Comparison of ENCODE assay signal across 12 cellular contexts in genomic region chr2:128442891-128443302, GRCh38.
DNase-seq lines count a peak whose midpoint lies in the region; ATAC-seq, FAIRE-seq and TF ChIP-seq lines count a peak whose summit lies in the region.
"Had no signal": no experiment of that assay in that cellular context is flagged by ENCODE, and none has a peak within 500 bp of the region (broad histone marks: within the 10 kb centered on the region; RNA-seq: fewer than 3 reads in every experiment).

No MANE protein-coding gene starts in this region.

- POLR2A ChIA-PET in K562 (lab: Yijun Ruan, JAX): interaction anchor here (0.7 kb wide), 1 partner anchor 66 kb away, joined by 5 read pairs; no protein-coding TSS in a partner anchor

- WGBS in K562 (ENCODE audit: insufficient coverage, low coverage, missing lambda C conversion rate): 24% methylated on average over 10 of the region's 10 CpGs
- 63% methylated on average over 10 of the region's 10 CpGs for WGBS in suprapubic skin

- intact Hi-C loops in K562 (cut with micrococcal nuclease): no loop called here

- DNase-seq in DMS 273 (lab: John Stamatoyannopoulos, UW; ENCODE audit: unreplicated experiment) (peak; percentile 23), DMS 273 treated with DMSO at 0.1 percent for 48 hours (lab: John Stamatoyannopoulos, UW) (no peak), K562 (ENCODE audit: extremely low read depth in 1 of 4, low spot score in 3 of 4) (peak in 1 of 4 experiments; percentile 19), islet precursor cell (peak; percentile 72), suprapubic skin (ENCODE audit: low spot score in 2 of 2) (peak; percentile 60 to 80), Karpas-422 (no peak), GOT3 (lab: John Stamatoyannopoulos, UW) (no peak), NCI-H1930 (lab: John Stamatoyannopoulos, UW) (no peak)
- DNase-seq: EL, psoas muscle, T-helper 2 cell had no signal

- H3K9ac ChIP-seq in K562 (ENCODE audit: insufficient read depth in 1 of 2, low read depth in 2 of 2, low read length in 2 of 2) (peak overlapping the region in 1 of 2 experiments; percentile 71; a peak in 1 of 4 replicates), Karpas-422 (ENCODE audit: low read length) (no peak overlapping the region)

- peak overlapping the region; percentile 65 for H2AFZ ChIP-seq in K562 (ENCODE audit: low read depth, low read length)
- H2AFZ ChIP-seq in Karpas-422 (ENCODE audit: low read length): no peak overlapping the region

- TF ChIP-seq EP300 in K562 (IDR thresholded peaks at IDR 0.05; ENCODE audit: low read length): no peak
- TF ChIP-seq EP300 in suprapubic skin (IDR thresholded peaks at IDR 0.05): no peak

- CTCF ChIA-PET in K562 (lab: Yijun Ruan, JAX; ENCODE audit: low intra/inter-chr PET ratio): no interaction called here

- H4K20me1 ChIP-seq in K562 (replicated peaks; ENCODE audit: control insufficient read depth, insufficient read depth, low read length) (no peaks in the 10 kb centered on the region), Karpas-422 (ENCODE audit: insufficient read depth, low read depth, low read length) (no peaks in the 10 kb centered on the region)

- H3K4me2 ChIP-seq in K562 (ENCODE audit: insufficient read depth, low read length) (no peak overlapping the region), Karpas-422 (ENCODE audit: low read depth, low read length, poor library complexity, severe bottlenecking) (no peak overlapping the region)

- H3K27me3 ChIP-seq in K562 (ENCODE audit: control insufficient read depth in 2 of 2, insufficient read depth in 2 of 2, low read length in 2 of 2) (peaks cover 0 to 18% of the 10 kb centered on the region in 2 experiments; a peak in 2 of 5 replicates), suprapubic skin (no peaks in the 10 kb centered on the region), Karpas-422 (ENCODE audit: low read length) (no peaks in the 10 kb centered on the region)

- H3K79me2 ChIP-seq in K562 (ENCODE audit: control insufficient read depth, insufficient read depth, low read length) (no peaks in the 10 kb centered on the region), Karpas-422 (ENCODE audit: low read length) (no peaks in the 10 kb centered on the region)

- H3K9me3 ChIP-seq in K562 (replicated peaks; ENCODE audit: control insufficient read depth, insufficient read depth, low read depth, low read length) (no peaks in the 10 kb centered on the region), suprapubic skin (no peaks in the 10 kb centered on the region), Karpas-422 (ENCODE audit: low read length) (no peaks in the 10 kb centered on the region)
- H3K9me3 ChIP-seq: psoas muscle had no signal

- H3K36me3 ChIP-seq in K562 (ENCODE audit: control insufficient read depth, insufficient read depth, low read length): no peaks in the 10 kb centered on the region
- H3K36me3 ChIP-seq in suprapubic skin: no peaks in the 10 kb centered on the region
- no peaks in the 10 kb centered on the region for H3K36me3 ChIP-seq in Karpas-422 (ENCODE audit: insufficient read depth, low read length)

- H3K9me2 ChIP-seq in Karpas-422 (replicated peaks; ENCODE audit: insufficient read depth, low read length): no peaks in the 10 kb centered on the region

- no peak for TF ChIP-seq RAD21 in K562 (CRISPR knock-in tag; conservative IDR thresholded peaks at IDR 0.05 in 1 of 2, IDR thresholded peaks at IDR 0.05 in 1 of 2)

- no peak for TF ChIP-seq POLR2A in K562 (conservative IDR thresholded peaks at IDR 0.05)
- TF ChIP-seq POLR2A in suprapubic skin (IDR thresholded peaks at IDR 0.05): no peak

- no peak; the same call in 2 of the 3 replicates for ATAC-seq in K562
- ATAC-seq: psoas muscle had no signal

- no TSS peak for BruUV-seq in K562 (replicated peaks; lab: Mats Ljungman, UMichigan)

- FAIRE-seq in K562 (lab: Jason Lieb, UNC): no peak

- peaks cover 4% of the 10 kb centered on the region for H3K9me1 ChIP-seq in K562 (ENCODE audit: control insufficient read depth, insufficient read depth, low read length)

- in situ Hi-C loops in K562 (cut with MboI): no loop called here

- no peak for TF ChIP-seq CTCF in K562 (IDR thresholded peaks at IDR 0.05 in 2 of 3, conservative IDR thresholded peaks at IDR 0.05 in 1 of 3; ENCODE audit: insufficient read depth in 2 of 3, low read depth in 1 of 3, low read length in 3 of 3)
- TF ChIP-seq CTCF in suprapubic skin (IDR thresholded peaks at IDR 0.05): no peak

- H3K4me1 ChIP-seq in K562 (replicated peaks in 1 of 2; ENCODE audit: control insufficient read depth in 2 of 2, insufficient read depth in 2 of 2, low read length in 2 of 2) (peaks cover 28 to 42% of the 10 kb centered on the region in 2 experiments), suprapubic skin (peaks cover 52% of the 10 kb centered on the region), Karpas-422 (ENCODE audit: low read length) (no peaks in the 10 kb centered on the region)

- H3K4me3 ChIP-seq in K562 (no peak overlapping the region), suprapubic skin (no peak overlapping the region), Karpas-422 (ENCODE audit: low read length) (no peak overlapping the region)
- H3K4me3 ChIP-seq: psoas muscle had no signal

- H3K27ac ChIP-seq in K562 (ENCODE audit: extremely low read depth, low read depth, low read length): peak overlapping the region; percentile 68; the same call in 1 of the 3 replicates
- H3K27ac ChIP-seq in suprapubic skin: peak overlapping the region; percentile 54
- H3K27ac ChIP-seq in Karpas-422 (ENCODE audit: low read length): no peak overlapping the region
- H3K27ac ChIP-seq: 22Rv1, psoas muscle had no signal

TF ChIP-seq in K562, 482 proteins besides CTCF, POLR2A, EP300 and RAD21 (continues in another document):
- TF ChIP-seq ZNF398 (CRISPR knock-in tag; IDR thresholded peaks at IDR 0.05) (no peak), ZNF395 (CRISPR knock-in tag; IDR thresholded peaks at IDR 0.05) (0 out of 2 replicates have a peak, but pooled peaks have one; percentile 0), CREM (IDR thresholded peaks at IDR 0.05; ENCODE audit: low read depth) (no peak), GTF2E2 (tag; IDR thresholded peaks at IDR 0.05) (no peak), BCL6 (CRISPR knock-in tag; IDR thresholded peaks at IDR 0.05) (no peak), MLX (CRISPR knock-in tag; conservative IDR thresholded peaks at IDR 0.05) (no peak), VEZF1 (CRISPR knock-in tag; IDR thresholded peaks at IDR 0.05) (peak; percentile 14; the same call in 1 of the 2 replicates), ZFP91 (CRISPR knock-in tag; IDR thresholded peaks at IDR 0.05) (no peak), RCOR1 (IDR thresholded peaks at IDR 0.05; ENCODE audit: borderline replicate concordance in 1 of 2, low read depth in 2 of 2, low read length in 2 of 2) (no peak)

Comparison
In these comparisons a context has a peak if more than half of its experiments do, and no peak if none do; other contexts are left out.
1. DNase-seq: peak in DMS 273 (single experiment), islet precursor cell (single experiment) and suprapubic skin (2 of 2); none in DMS 273 treated with DMSO at 0.1 percent for 48 hours (single experiment), Karpas-422 (single experiment), GOT3 (single experiment) and NCI-H1930 (0 of 2).